10 cellular contexts compared by ENCODE assay signal in genomic region chr9:136567651-136568287, GRCh38. TPM values are rescaled to one million over a fixed set of nuclear protein-coding genes. Genes with fewer than 3 reads are reported as not detected.
A peak's percentile ranks its signal among the peaks of the same experiment; 100 is the strongest.
DNase-seq lines count a peak whose midpoint lies in the region; ATAC-seq and TF ChIP-seq lines count a peak whose summit lies in the region.
"Had no signal": no experiment of that assay in that cellular context is flagged by ENCODE, and none has a peak within 500 bp of the region (broad histone marks: within the 10 kb centered on the region; RNA-seq: fewer than 3 reads in every experiment).

No MANE protein-coding gene starts in this region.

- H3K9ac ChIP-seq in mammary epithelial cell (ENCODE audit: insufficient read depth, low read length) (no peak overlapping the region), subcutaneous abdominal adipose tissue (ENCODE audit: low read length in 5 of 5) (no peak overlapping the region)

- peak; percentile 76 for DNase-seq in HS-5 (ENCODE audit: low read depth)
- peak; percentile 65 for DNase-seq in mammary epithelial cell
- peak; percentile 88 for DNase-seq in kidney tubule cell (ENCODE audit: low spot score)
- no peak for DNase-seq in occipital lobe (lab: John Stamatoyannopoulos, UW)
- no peak for DNase-seq in mesenteric fat pad (ENCODE audit: low spot score)
- DNase-seq in activated T-cell treated with anti-CD3 and anti-CD28 coated beads, Interleukin-2, amount 50 U/mL, for 24 hours: no peak

- no peaks in the 10 kb centered on the region for H3K36me3 Mint-ChIP-seq in activated T-cell treated with anti-CD3 and anti-CD28 coated beads, Interleukin-2, amount 50 U/mL, for 24 hours (ENCODE audit: low read depth)
- H3K36me3 Mint-ChIP-seq: IgD-negative memory B cell had no signal

- H2AFZ ChIP-seq in mammary epithelial cell (ENCODE audit: low read depth, low read length): peak overlapping the region; percentile 77

- CTCF ChIA-PET in mammary epithelial cell (lab: Charles Lee; ENCODE audit: low non-redundant PET): no interaction called here

- no peaks in the 10 kb centered on the region for H3K36me3 ChIP-seq in mammary epithelial cell (ENCODE audit: insufficient read depth, low read length)
- peaks cover 0 to 5% (median 0%) of the 10 kb centered on the region in 5 donors for H3K36me3 ChIP-seq in subcutaneous abdominal adipose tissue (ENCODE audit: control insufficient read depth in 5 of 5, insufficient read depth in 5 of 5, low read length in 5 of 5)

- 57% methylated on average over 11 of the region's 27 CpGs for WGBS in mammary epithelial cell (ENCODE audit: low coverage, missing lambda C conversion rate)

- peaks cover 2% of the 10 kb centered on the region for H3K9me3 Mint-ChIP-seq in activated T-cell treated with anti-CD3 and anti-CD28 coated beads, Interleukin-2, amount 50 U/mL, for 24 hours
- H3K9me3 Mint-ChIP-seq: stimulated activated naive CD8-positive, alpha-beta T cell treated with anti-CD3 and anti-CD28 coated beads, Interleukin-15, Interleukin-2, amounts not matched to agents 100 ng/mL and 50 ng/mL, for 24 hours had no signal

- BruUV-seq in mammary epithelial cell (replicated peaks; lab: Mats Ljungman, UMichigan): no TSS peak

- H3K27ac Mint-ChIP-seq in activated T-cell treated with anti-CD3 and anti-CD28 coated beads, Interleukin-2, amount 50 U/mL, for 24 hours: no peak overlapping the region
- H3K27ac Mint-ChIP-seq: IgD-negative memory B cell; stimulated activated naive CD8-positive, alpha-beta T cell treated with anti-CD3 and anti-CD28 coated beads, Interleukin-15, Interleukin-2, amounts not matched to agents 100 ng/mL and 50 ng/mL, for 24 hours had no signal

- H3K9me3 ChIP-seq in mammary epithelial cell (replicated peaks; ENCODE audit: insufficient read depth, low read length) (no peaks in the 10 kb centered on the region), subcutaneous abdominal adipose tissue (ENCODE audit: control insufficient read depth in 5 of 5, low read length in 5 of 5) (no peaks in the 10 kb centered on the region)

- no peak overlapping the region for H3K4me3 Mint-ChIP-seq in activated T-cell treated with anti-CD3 and anti-CD28 coated beads, Interleukin-2, amount 50 U/mL, for 24 hours
- H3K4me3 Mint-ChIP-seq: IgD-negative memory B cell; stimulated activated naive CD8-positive, alpha-beta T cell treated with anti-CD3 and anti-CD28 coated beads, Interleukin-15, Interleukin-2, amounts not matched to agents 100 ng/mL and 50 ng/mL, for 24 hours had no signal

- intact Hi-C loops in mammary epithelial cell (cut with micrococcal nuclease): no loop called here

- no peaks in the 10 kb centered on the region for H4K20me1 ChIP-seq in mammary epithelial cell (ENCODE audit: insufficient read depth, low read length)

- dilution Hi-C loops in mammary epithelial cell (cut with HindIII; ENCODE audit: low sequenced_read_pairs): no loop called here

- ATAC-seq in HG03442 (IDR thresholded peaks at IDR 0.05; ENCODE audit: unreplicated experiment): no peak

- in situ Hi-C loops in mammary epithelial cell (cut with MboI; ENCODE audit: low sequenced_read_pairs in 2 of 2): no loop called here

- H3K79me2 ChIP-seq in mammary epithelial cell (ENCODE audit: insufficient read depth, low read length): no peaks in the 10 kb centered on the region

- H3K27me3 ChIP-seq in mammary epithelial cell (ENCODE audit: insufficient read depth, low read length): no peaks in the 10 kb centered on the region
- peaks cover 0 to 14% (median 0%) of the 10 kb centered on the region in 5 donors for H3K27me3 ChIP-seq in subcutaneous abdominal adipose tissue (ENCODE audit: control insufficient read depth in 5 of 5, insufficient read depth in 4 of 5, low read length in 5 of 5)

- H3K4me3 ChIP-seq in mammary epithelial cell (replicated peaks in 1 of 3; ENCODE audit: insufficient read depth in 1 of 3, low read depth in 2 of 3, low read length in 3 of 3): no peak overlapping the region
- no peak overlapping the region for H3K4me3 ChIP-seq in subcutaneous abdominal adipose tissue (ENCODE audit: low read depth in 1 of 5, low read length in 5 of 5)

- peak overlapping the region; percentile 50 for H3K4me2 ChIP-seq in mammary epithelial cell (ENCODE audit: insufficient read depth, low read depth, low read length)

- TF ChIP-seq CTCF in mammary epithelial cell (conservative IDR thresholded peaks at IDR 0.05 in 1 of 2, IDR thresholded peaks at IDR 0.05 in 1 of 2; ENCODE audit: extremely low read depth in 1 of 2, insufficient read depth in 1 of 2, low read depth in 1 of 2, low read length in 2 of 2): no peak

- H3K4me1 ChIP-seq in mammary epithelial cell (ENCODE audit: insufficient read depth, low read length) (peaks cover 20% of the 10 kb centered on the region), subcutaneous abdominal adipose tissue (ENCODE audit: control insufficient read depth in 5 of 5, insufficient read depth in 5 of 5, low read length in 5 of 5) (peaks cover 37 to 94% (median 85%) of the 10 kb centered on the region in 5 donors)

- peak overlapping the region; percentile 36 for H3K27ac ChIP-seq in mammary epithelial cell (ENCODE audit: insufficient read depth, low read depth, low read length)
- peak overlapping the region; percentile 76 for H3K27ac ChIP-seq in subcutaneous abdominal adipose tissue (ENCODE audit: low read depth, low read length)

- H3K27me3 Mint-ChIP-seq in activated T-cell treated with anti-CD3 and anti-CD28 coated beads, Interleukin-2, amount 50 U/mL, for 24 hours: no peaks in the 10 kb centered on the region
- H3K27me3 Mint-ChIP-seq: stimulated activated naive CD8-positive, alpha-beta T cell treated with anti-CD3 and anti-CD28 coated beads, Interleukin-15, Interleukin-2, amounts not matched to agents 100 ng/mL and 50 ng/mL, for 24 hours had no signal

- no peaks in the 10 kb centered on the region for H3K4me1 Mint-ChIP-seq in activated T-cell treated with anti-CD3 and anti-CD28 coated beads, Interleukin-2, amount 50 U/mL, for 24 hours (ENCODE audit: low read depth)

RNA-seq across cellular contexts. Expression of gene NOTCH1, which starts 21.9 kb away (rescaled TPM):
- 100 to 1,000 TPM; 170 to 189 TPM for total RNA-seq in mammary epithelial cell
- polyA plus RNA-seq in mammary epithelial cell: 17.6 TPM
- polyA minus RNA-seq in mammary epithelial cell: 39.0 TPM
- 22.9 TPM for total RNA-seq in occipital lobe
- 89.5 TPM for total RNA-seq in mesenteric fat pad

Comparison
In these comparisons a context has a peak if more than half of its experiments do, and no peak if none do; other contexts are left out.
1. DNase-seq: peak in HS-5 (single experiment), mammary epithelial cell (single experiment) and kidney tubule cell (single experiment); none in occipital lobe (single experiment), mesenteric fat pad (single experiment) and activated T-cell treated with anti-CD3 and anti-CD28 coated beads, Interleukin-2, amount 50 U/mL, for 24 hours (single experiment).